28 cellular contexts compared by ENCODE assay signal in genomic region chr1:157081717-157082116, GRCh38. TPM values are rescaled to one million over a fixed set of nuclear protein-coding genes. Genes with fewer than 3 reads are reported as not detected.
"Had no signal": no experiment of that assay in that cellular context is flagged by ENCODE, and none has a peak within 500 bp of the region (broad histone marks: within the 10 kb centered on the region; RNA-seq: fewer than 3 reads in every experiment).

No MANE protein-coding gene starts in this region.

- ATAC-seq: esophagus mucosa, foreskin keratinocyte, heart left ventricle, left lung, lower lobe of right lung, natural killer cell, right lobe of liver had no signal

- DNase-seq: activated B cell treated with CpG ODN at 0.5 μM for 24 hours; activated CD8-positive, alpha-beta memory T cell treated with anti-CD3 and anti-CD28 coated beads, Interleukin-2, amount 50 U/mL, for 4 hours; activated gamma-delta T cell treated with Interleukin-2 at 50 U/mL for 16 hours; activated naive CD4-positive, alpha-beta T cell treated with anti-CD3 and anti-CD28 coated beads, Interleukin-2, amount 50 U/mL, for 16 hours; activated T-cell treated with anti-CD3 and anti-CD28 coated beads, Interleukin-2, amount 50 U/mL, for 24 hours; amygdala; endodermal cell; foreskin keratinocyte; heart left ventricle; hypothalamus; kidney glomerular epithelial cell; left lung; lower lobe of right lung; mesenchymal stem cell; natural killer cell; right lobe of liver; stimulated activated CD4-positive, alpha-beta T cell treated with anti-CD3 and anti-CD28 coated beads, Interleukin-12 subunit alpha, Interleukin-12 subunit beta, amount 100 ng/mL, for 4 hours; stimulated activated CD4-positive, alpha-beta T cell treated with anti-CD3 and anti-CD28 coated beads, Interleukin-4, amount 100 ng/mL, for 1 hour; T-helper 1 cell; trophoblast cell had no signal

RNA-seq across cellular contexts. Expression of gene ETV3L, which starts 17.9 kb away (rescaled TPM):
- total RNA-seq: activated B cell treated with CpG ODN at 0.5 μM for 24 hours; activated CD8-positive, alpha-beta memory T cell treated with anti-CD3 and anti-CD28 coated beads for 36 hours; bronchial epithelial cell; esophagus mucosa; foreskin keratinocyte; heart left ventricle; left lung; lower lobe of right lung; natural killer cell; omental fat pad; posterior vena cava; right lobe of liver; skeletal muscle tissue; subcutaneous adipose tissue; thoracic aorta had no signal
